Comparison of ENCODE assay signal across 1 cellular context in the genomic region with DNA sequence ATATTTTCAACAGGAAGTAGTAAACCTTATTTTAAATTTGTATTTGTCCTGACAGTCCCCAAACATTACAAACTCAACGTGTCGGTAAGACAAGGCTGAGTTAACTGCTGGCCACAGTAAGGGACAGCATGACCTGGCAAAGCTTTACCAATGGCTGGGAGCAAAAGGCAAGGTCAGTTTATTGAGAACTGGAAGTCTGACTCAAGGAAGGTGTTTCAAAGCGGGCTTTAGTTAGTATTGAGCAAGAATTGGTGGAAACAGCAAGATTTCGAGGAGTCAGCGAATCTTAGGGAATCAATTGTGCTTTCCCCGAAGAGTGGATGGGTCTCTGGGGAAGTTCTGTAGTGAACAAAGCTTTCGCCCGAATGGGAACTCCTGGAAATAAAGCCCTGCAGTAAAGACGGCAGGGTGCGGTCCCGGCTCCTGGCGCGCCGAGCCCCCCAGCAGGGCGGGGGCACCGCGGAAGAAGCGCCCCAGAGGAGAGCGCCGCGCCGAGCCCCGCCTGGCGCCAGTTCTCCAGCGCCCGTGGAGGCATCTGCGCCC.
TF ChIP-seq lines count a peak whose summit lies in the region.

No MANE protein-coding gene starts in this region.

TF ChIP-seq in HepG2, 621 proteins besides CTCF, POLR2A, EP300 and RAD21 (continued from another document):
- TF ChIP-seq, protein P1, sequence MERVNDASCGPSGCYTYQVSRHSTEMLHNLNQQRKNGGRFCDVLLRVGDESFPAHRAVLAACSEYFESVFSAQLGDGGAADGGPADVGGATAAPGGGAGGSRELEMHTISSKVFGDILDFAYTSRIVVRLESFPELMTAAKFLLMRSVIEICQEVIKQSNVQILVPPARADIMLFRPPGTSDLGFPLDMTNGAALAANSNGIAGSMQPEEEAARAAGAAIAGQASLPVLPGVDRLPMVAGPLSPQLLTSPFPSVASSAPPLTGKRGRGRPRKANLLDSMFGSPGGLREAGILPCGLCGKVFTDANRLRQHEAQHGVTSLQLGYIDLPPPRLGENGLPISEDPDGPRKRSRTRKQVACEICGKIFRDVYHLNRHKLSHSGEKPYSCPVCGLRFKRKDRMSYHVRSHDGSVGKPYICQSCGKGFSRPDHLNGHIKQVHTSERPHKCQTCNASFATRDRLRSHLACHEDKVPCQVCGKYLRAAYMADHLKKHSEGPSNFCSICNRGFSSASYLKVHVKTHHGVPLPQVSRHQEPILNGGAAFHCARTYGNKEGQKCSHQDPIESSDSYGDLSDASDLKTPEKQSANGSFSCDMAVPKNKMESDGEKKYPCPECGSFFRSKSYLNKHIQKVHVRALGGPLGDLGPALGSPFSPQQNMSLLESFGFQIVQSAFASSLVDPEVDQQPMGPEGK (CRISPR knock-in tag; IDR thresholded peaks at IDR 0.05) = peak; percentile 94
- TF ChIP-seq ZNF224 (CRISPR knock-in tag; IDR thresholded peaks at IDR 0.05) (peak; percentile 98; the same call in 1 of the 2 replicates), TERF1 (CRISPR knock-in tag; IDR thresholded peaks at IDR 0.05) (no peak; the same call in 1 of the 2 replicates), ZNF562 (CRISPR knock-in tag; IDR thresholded peaks at IDR 0.05; ENCODE audit: borderline replicate concordance) (no peak), ZBTB3 (CRISPR knock-in tag; IDR thresholded peaks at IDR 0.05; ENCODE audit: borderline replicate concordance, low read depth) (no peak), REL (CRISPR knock-in tag; conservative IDR thresholded peaks at IDR 0.05) (no peak), ZSCAN29 (CRISPR knock-in tag; conservative IDR thresholded peaks at IDR 0.05) (no peak), MAFK (conservative IDR thresholded peaks at IDR 0.05 in 1 of 2, IDR thresholded peaks at IDR 0.05 in 1 of 2; ENCODE audit: low read length in 2 of 2) (peak; percentile 96 to 98), U2AF2 (IDR thresholded peaks at IDR 0.05; ENCODE audit: low read depth, low read length) (peak; percentile 86; the same call in 1 of the 2 replicates)
TF ChIP-seq in HepG2: peak in this region for 27.
